Comparison of ENCODE assay signal across 8 cellular contexts in the genomic region with DNA sequence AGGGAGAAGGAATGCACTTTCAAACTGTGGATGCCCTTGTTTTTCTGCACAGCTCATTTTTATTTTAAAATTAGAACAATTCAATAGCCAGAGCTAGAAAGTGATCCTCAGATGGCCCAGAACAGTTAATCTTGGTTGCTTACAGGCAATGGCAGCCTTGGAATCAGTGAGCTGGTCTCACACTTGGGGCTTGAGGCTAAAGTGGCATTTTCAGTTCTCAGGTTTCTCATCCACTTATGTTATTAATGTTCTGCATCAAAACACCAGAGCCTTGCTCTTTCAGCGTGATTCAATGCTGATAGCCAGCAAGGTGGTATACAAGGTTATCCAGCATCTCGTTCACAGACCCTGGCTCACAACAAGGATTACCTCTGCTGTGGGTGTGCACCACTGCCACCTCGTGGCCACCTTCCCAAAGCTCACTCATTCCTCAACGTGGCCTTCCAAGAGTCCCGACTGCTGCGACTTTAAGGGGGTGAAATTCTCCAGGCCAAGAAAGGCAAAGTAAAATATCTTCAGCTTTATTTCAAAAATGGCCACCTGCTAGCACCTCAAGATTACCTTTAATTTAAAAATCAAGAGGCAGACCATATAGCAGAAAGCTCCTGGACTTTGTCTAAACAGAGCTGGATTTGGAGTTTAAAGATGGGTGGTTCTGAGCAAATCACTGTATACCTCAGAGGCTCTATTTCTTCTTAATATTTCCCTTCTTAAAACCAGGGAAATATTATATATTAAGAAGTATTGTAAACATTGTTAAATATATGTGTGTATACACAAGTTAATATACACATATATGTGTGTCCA. TPM values are rescaled to one million over a fixed set of nuclear protein-coding genes. Genes with fewer than 3 reads are reported as not detected.
DNase-seq lines count a peak whose midpoint lies in the region; ATAC-seq and TF ChIP-seq lines count a peak whose summit lies in the region.

No MANE protein-coding gene starts in this region.

- no peak overlapping the region for H3K18ac ChIP-seq in IMR-90 (ENCODE audit: low read depth, low read length)

- H2BK20ac ChIP-seq in IMR-90 (ENCODE audit: low read depth, low read length): no peak overlapping the region

- DNase-seq in NCI-H2227 treated with DMSO at 0.1 percent for 48 hours (lab: John Stamatoyannopoulos, UW): peak; percentile 0
- DNase-seq in NCI-H2227 (lab: John Stamatoyannopoulos, UW; ENCODE audit: unreplicated experiment): no peak
- peak; percentile 37 for DNase-seq in IMR-90
- DNase-seq in T-helper 1 cell: peak in 3 of 5 donors; percentile 1 to 9 (median 4)
- DNase-seq in caudate nucleus (lab: John Stamatoyannopoulos, UW): peak in 53 of 61 donors; percentile 1 to 77 (median 20)
- DNase-seq in left lung: peak; percentile 44 to 61
- DNase-seq in stimulated activated CD8-positive, alpha-beta memory T cell treated with anti-CD3 and anti-CD28 coated beads, Interleukin-12 subunit alpha, Interleukin-12 subunit beta, amount 100 ng/mL, for 1 hour (ENCODE audit: low read depth): peak; percentile 13

- peak; percentile 44 for TF ChIP-seq RAD21 in IMR-90 (IDR thresholded peaks at IDR 0.05; ENCODE audit: low read length)

- H3K9me3 ChIP-seq in IMR-90 (ENCODE audit: control insufficient read depth, insufficient read depth, low read length): no peaks in the 10 kb centered on the region
- no peaks in the 10 kb centered on the region for H3K9me3 ChIP-seq in left lung

- H3K4me3 ChIP-seq in IMR-90 (ENCODE audit: insufficient read depth, low read depth, low read length) (no peak overlapping the region), left lung (no peak overlapping the region)

- dilution Hi-C loops in IMR-90 (cut with HindIII; ENCODE audit: low sequenced_read_pairs, unreplicated experiment): no loop called here

- H3K14ac ChIP-seq in IMR-90 (replicated peaks; ENCODE audit: low read depth, low read length): no peak overlapping the region

- no peak overlapping the region for H4K8ac ChIP-seq in IMR-90 (ENCODE audit: low read depth in 2 of 2, low read length in 2 of 2)

- TF ChIP-seq CTCF in IMR-90 (conservative IDR thresholded peaks at IDR 0.05; ENCODE audit: low read depth, low read length): peak; percentile 60
- TF ChIP-seq CTCF in left lung (IDR thresholded peaks at IDR 0.05): peak; percentile 69 to 79

- WGBS in IMR-90 (ENCODE audit: extremely low coverage in 2 of 2, insufficient read length in 1 of 2), 2 experiments: 0% methylated on average over 1 of the region's 6 CpGs; no CpG with 5 or more reads in 1 of the 2 experiments

- H2AFZ ChIP-seq in IMR-90 (replicated peaks; ENCODE audit: low read length, poor library complexity): no peak overlapping the region

- H4K91ac ChIP-seq in IMR-90 (ENCODE audit: insufficient read depth, low read depth, low read length): no peak overlapping the region

- no peak overlapping the region for H3K9ac ChIP-seq in IMR-90 (ENCODE audit: low read depth, low read length)

- CTCF ChIA-PET in IMR-90 (lab: Yijun Ruan, JAX): interaction anchor here (0.6 to 1.5 kb wide), 7 partner anchors 10 to 764 kb away, joined by 3 to 7 read pairs (median 4); no protein-coding TSS in a partner anchor

- H3K56ac ChIP-seq in IMR-90 (ENCODE audit: extremely low read depth, insufficient read depth, low read length): no peak overlapping the region

- no peak overlapping the region for H3K4ac ChIP-seq in IMR-90 (ENCODE audit: low read depth, low read length)

- no peak overlapping the region for H3K4me2 ChIP-seq in IMR-90 (ENCODE audit: low read depth, low read length)

- no peaks in the 10 kb centered on the region for H3K27me3 ChIP-seq in IMR-90 (ENCODE audit: control insufficient read depth, insufficient read depth, low read length)
- H3K27me3 ChIP-seq in left lung: no peaks in the 10 kb centered on the region

- H3K23ac ChIP-seq in IMR-90 (ENCODE audit: low read depth, low read length): no peak overlapping the region

- H4K5ac ChIP-seq in IMR-90 (ENCODE audit: low read depth, low read length): no peak overlapping the region

- no peak for TF ChIP-seq POLR2A in IMR-90 (IDR thresholded peaks at IDR 0.05; ENCODE audit: low read depth, low read length)

- no peak overlapping the region for H2BK5ac ChIP-seq in IMR-90 (ENCODE audit: low read depth, low read length, poor library complexity, severe bottlenecking)

- no TSS peak for BruUV-seq in IMR-90 (replicated peaks; lab: Mats Ljungman, UMichigan)

- H2BK120ac ChIP-seq in IMR-90 (ENCODE audit: low read depth, low read length): no peak overlapping the region

- H3K79me1 ChIP-seq in IMR-90 (ENCODE audit: low read depth in 1 of 2, low read length in 2 of 2): no peaks in the 10 kb centered on the region

- ATAC-seq in GM21786 (IDR thresholded peaks at IDR 0.05; ENCODE audit: unreplicated experiment): peak; percentile 91
- ATAC-seq in IMR-90 (ENCODE audit: low read depth): peak; percentile 94
- peak; percentile 91 for ATAC-seq in left lung

- H3K4me1 ChIP-seq in IMR-90 (ENCODE audit: control insufficient read depth, insufficient read depth, low read length) (no peaks in the 10 kb centered on the region), left lung (no peaks in the 10 kb centered on the region)

- intact Hi-C loops in IMR-90 (cut with micrococcal nuclease) (loop anchor here (2.0 kb wide), 1 partner anchor 748 kb away; no protein-coding TSS in a partner anchor), left lung (cut with DNase I) (no loop called here)

- H3K36me3 ChIP-seq in IMR-90 (ENCODE audit: control insufficient read depth, insufficient read depth, low read length) (no peaks in the 10 kb centered on the region), left lung (no peaks in the 10 kb centered on the region)

- no peak overlapping the region for H3K27ac ChIP-seq in IMR-90 (ENCODE audit: insufficient read depth, low read length)
- H3K27ac ChIP-seq in caudate nucleus (ENCODE audit: low read depth, low read length): no peak overlapping the region
- no peak overlapping the region for H3K27ac ChIP-seq in left lung

- H4K20me1 ChIP-seq in IMR-90 (ENCODE audit: insufficient read depth, low read length): no peaks in the 10 kb centered on the region

- H2AK9ac ChIP-seq in IMR-90 (replicated peaks; ENCODE audit: low read depth, low read length, poor library complexity): no peak overlapping the region

- H3K9me1 ChIP-seq in IMR-90 (ENCODE audit: insufficient read depth, low read length): no peaks in the 10 kb centered on the region

- H2BK15ac ChIP-seq in IMR-90 (ENCODE audit: low read depth, low read length): no peak overlapping the region

- H2AK5ac ChIP-seq in IMR-90 (ENCODE audit: low read depth, low read length): no peak overlapping the region

- POLR2A ChIA-PET in IMR-90 (lab: Charles Lee; ENCODE audit: unreplicated experiment): no interaction called here

- in situ Hi-C loops in IMR-90 (cut with MboI; ENCODE audit: low sequenced_read_pairs): no loop called here

TF ChIP-seq in IMR-90, 13 proteins besides CTCF, POLR2A, EP300 and RAD21:
- TF ChIP-seq SMC3 (IDR thresholded peaks at IDR 0.05; ENCODE audit: low read depth, low read length) (peak; percentile 46), CEBPB (IDR thresholded peaks at IDR 0.05; ENCODE audit: low read depth, low read length) (no peak)

RNA-seq across cellular contexts. Expression of a gene that starts 34.2 kb away (rescaled TPM):
- total RNA-seq in IMR-90 (2012; rRNA removed): not detected in 2 replicates
- not detected in 2 replicates for polyA plus RNA-seq in IMR-90 (2012; rRNA removed)
- not detected in 2 replicates for polyA plus RNA-seq in IMR-90 (2012; cell fraction: cytosol; rRNA removed)
- polyA plus RNA-seq in IMR-90 (2012; cell fraction: nucleus; rRNA removed; ENCODE audit: low replicate concordance): not detected in 2 replicates
- not detected for total RNA-seq in left lung
